ENCODE assay signal across 8 cellular contexts in the genomic region with DNA sequence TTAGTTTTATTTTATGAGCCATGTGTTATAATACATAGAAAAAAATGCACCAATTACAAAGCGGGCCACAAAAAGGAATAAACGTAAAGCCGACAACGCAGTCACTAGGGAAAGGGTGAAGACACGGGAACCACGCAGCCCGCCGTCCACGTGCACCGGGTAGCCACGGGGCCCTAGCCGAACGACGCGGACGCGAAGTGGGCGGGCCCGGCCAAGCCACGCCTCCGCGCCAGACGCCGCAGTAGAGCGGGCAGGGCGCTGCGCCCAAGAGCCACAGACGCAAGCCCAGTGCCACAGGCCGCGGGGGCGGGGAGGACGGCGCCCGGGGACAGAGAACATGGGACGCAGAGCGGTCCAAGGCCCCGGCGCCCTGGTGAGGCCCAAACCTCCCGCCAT. TPM values are rescaled to one million over a fixed set of nuclear protein-coding genes. Genes with fewer than 3 reads are reported as not detected.
DNase-seq lines count a peak whose midpoint lies in the region; ATAC-seq and TF ChIP-seq lines count a peak whose summit lies in the region.

A gene with protein sequence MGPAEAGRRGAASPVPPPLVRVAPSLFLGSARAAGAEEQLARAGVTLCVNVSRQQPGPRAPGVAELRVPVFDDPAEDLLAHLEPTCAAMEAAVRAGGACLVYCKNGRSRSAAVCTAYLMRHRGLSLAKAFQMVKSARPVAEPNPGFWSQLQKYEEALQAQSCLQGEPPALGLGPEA (plus strand): TSS at position 274 of the 396 bp plus-strand sequence. CDS start 328 bp downstream, outside the sequence.

- CTCF ChIA-PET in activated CD8-positive, alpha-beta T cell treated with anti-CD3 and anti-CD28 coated beads for 36 hours (lab: Charles Lee), result interaction anchor here (2.0 kb wide), 1 partner anchor 46 kb away, joined by 6 read pairs; no protein-coding TSS in a partner anchor

- ATAC-seq in HG03439 (IDR thresholded peaks at IDR 0.05; ENCODE audit: unreplicated experiment), result peak; percentile 55
- ATAC-seq in activated CD8-positive, alpha-beta T cell treated with anti-CD3 and anti-CD28 coated beads for 36 hours, result peak; percentile 57
- peak; percentile 69 for ATAC-seq in memory B cell (ENCODE audit: low read depth)

- H3K9me3 Mint-ChIP-seq in activated CD8-positive, alpha-beta T cell treated with anti-CD3 and anti-CD28 coated beads for 36 hours, result no peaks in the 10 kb centered on the region
- no peaks in the 10 kb centered on the region for H3K9me3 Mint-ChIP-seq in memory B cell

- H3K27me3 Mint-ChIP-seq in activated CD8-positive, alpha-beta T cell treated with anti-CD3 and anti-CD28 coated beads for 36 hours, result no peaks in the 10 kb centered on the region
- no peaks in the 10 kb centered on the region for H3K27me3 Mint-ChIP-seq in memory B cell

- POLR2A ChIA-PET in activated CD8-positive, alpha-beta T cell treated with anti-CD3 and anti-CD28 coated beads for 36 hours (lab: Charles Lee), result interaction anchor here (1.0 to 13.3 kb wide), 6 partner anchors 8 to 65 kb away, joined by 3 to 118 read pairs (median 6); partner anchors contain the start of genes CAPN10 and GPR35

- H3K36me3 Mint-ChIP-seq in activated CD8-positive, alpha-beta T cell treated with anti-CD3 and anti-CD28 coated beads for 36 hours (ENCODE audit: low read depth), result peaks cover 56% of the 10 kb centered on the region
- H3K36me3 Mint-ChIP-seq in memory B cell, result peaks cover 13% of the 10 kb centered on the region

- H3K4me1 Mint-ChIP-seq in activated CD8-positive, alpha-beta T cell treated with anti-CD3 and anti-CD28 coated beads for 36 hours (ENCODE audit: low read depth), result peaks cover 66% of the 10 kb centered on the region
- peaks cover 37% of the 10 kb centered on the region for H3K4me1 Mint-ChIP-seq in memory B cell

- H3K27ac Mint-ChIP-seq in activated CD8-positive, alpha-beta T cell treated with anti-CD3 and anti-CD28 coated beads for 36 hours, result peak within 1 kb of the TSS; percentile 91
- H3K27ac Mint-ChIP-seq in memory B cell, result peak within 1 kb of the TSS; percentile 89

- peak; percentile 98 for DNase-seq in CD1c-positive myeloid dendritic cell (ENCODE audit: extremely low spot score)
- peak; percentile 97 for DNase-seq in GM19240 (ENCODE audit: insufficient read length, low spot score)
- DNase-seq in NCI-H774 (lab: John Stamatoyannopoulos, UW), result peak; percentile 85
- peak; percentile 93 for DNase-seq in activated CD8-positive, alpha-beta T cell treated with anti-CD3 and anti-CD28 coated beads for 36 hours
- peak; percentile 77 for DNase-seq in effector CD8-positive, alpha-beta T cell (lab: John Stamatoyannopoulos, UW)
- peak; percentile 93 to 94 for DNase-seq in memory B cell (ENCODE audit: low spot score in 2 of 2)
- DNase-seq in stimulated activated CD8-positive, alpha-beta memory T cell treated with anti-CD3 and anti-CD28 coated beads, Interleukin-12 subunit alpha, Interleukin-12 subunit beta, amount 100 ng/mL, for 4 hours (ENCODE audit: low read depth), result peak; percentile 87

- intact Hi-C loops in activated CD8-positive, alpha-beta T cell treated with anti-CD3 and anti-CD28 coated beads for 36 hours (cut with micrococcal nuclease), result no loop called here

- TF ChIP-seq CTCF in activated CD8-positive, alpha-beta T cell treated with anti-CD3 and anti-CD28 coated beads for 36 hours (IDR thresholded peaks at IDR 0.05), result no peak

- H3K4me3 Mint-ChIP-seq in activated CD8-positive, alpha-beta T cell treated with anti-CD3 and anti-CD28 coated beads for 36 hours, result peak within 1 kb of the TSS; percentile 77
- H3K4me3 Mint-ChIP-seq in memory B cell, result peak within 1 kb of the TSS; percentile 85

RNA-seq across cellular contexts. Expression of the gene that starts here (rescaled TPM):
- 1 to 10 TPM; 4.5 to 6.2 TPM for total RNA-seq in activated CD8-positive, alpha-beta T cell treated with anti-CD3 and anti-CD28 coated beads for 36 hours

Comparison
In these comparisons a context has a peak if more than half of its experiments do, and no peak if none do; other contexts are left out.
1. Peak in every context shown above with its lines: DNase-seq and ATAC-seq.